8 cellular contexts compared by ENCODE assay signal in the genomic region with DNA sequence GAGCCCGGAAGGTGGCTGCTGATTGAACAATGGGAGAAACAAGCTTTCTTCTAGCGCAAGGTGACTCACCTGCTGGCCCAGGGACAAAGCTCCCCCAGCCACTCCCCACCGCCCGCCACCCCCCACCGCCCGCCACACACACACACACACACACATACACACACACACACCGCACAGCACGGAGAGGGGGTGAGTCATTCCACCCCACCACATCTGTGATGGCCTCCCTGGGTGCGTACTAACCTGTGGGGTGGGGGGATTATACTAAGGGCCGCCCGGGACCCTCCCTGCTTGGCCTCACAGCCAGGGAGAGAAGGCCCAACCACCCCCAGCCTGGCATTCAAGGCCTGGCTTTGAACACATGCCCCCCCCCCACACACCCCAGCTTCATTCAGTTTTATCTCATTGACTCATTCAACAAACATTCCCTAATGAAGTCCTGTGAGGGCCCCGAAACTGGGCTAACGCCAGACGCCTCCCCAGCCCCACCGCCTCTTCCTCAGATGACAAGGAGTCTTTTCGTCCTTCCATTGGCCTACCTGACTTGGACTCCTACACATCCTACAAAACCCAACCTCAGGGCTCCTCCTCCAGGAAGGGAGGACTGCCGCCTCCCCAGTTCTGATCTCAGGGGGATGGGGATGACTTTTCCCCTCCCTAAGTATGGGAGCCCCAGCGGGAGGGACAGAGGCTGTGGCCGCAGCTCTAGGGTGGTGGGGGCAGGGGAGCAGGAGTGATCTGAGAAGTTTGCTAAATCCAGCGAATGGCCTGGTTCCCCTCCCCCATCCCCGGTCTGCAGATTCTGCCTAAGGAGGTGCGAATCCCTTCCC. TPM values are rescaled to one million over a fixed set of nuclear protein-coding genes. Genes with fewer than 3 reads are reported as not detected.
DNase-seq lines count a peak whose midpoint lies in the region; ATAC-seq, FAIRE-seq and TF ChIP-seq lines count a peak whose summit lies in the region.

No MANE protein-coding gene starts in this region.

- POLR2A ChIA-PET in A673 (lab: Charles Lee; ENCODE audit: low non-redundant PET), result no interaction called here

- H3K36me3 Mint-ChIP-seq in effector memory CD8-positive, alpha-beta T cell (ENCODE audit: insufficient read depth), result peaks cover 13% of the 10 kb centered on the region

- H3K4me3 ChIP-seq in GM23248 (no peak overlapping the region), small intestine (ENCODE audit: low read depth in 1 of 2, low read length in 2 of 2) (no peak overlapping the region), A673 (ENCODE audit: low read depth, low read length, poor library complexity, severe bottlenecking) (no peak overlapping the region)

- FAIRE-seq in small intestine (lab: Jason Lieb, UNC), result no peak

- H3K9me3 ChIP-seq in GM23248 (ENCODE audit: low read depth) (no peaks in the 10 kb centered on the region), small intestine (ENCODE audit: control insufficient read depth, low read depth) (no peaks in the 10 kb centered on the region), A673 (ENCODE audit: low read depth, low read length, poor library complexity, severe bottlenecking) (no peaks in the 10 kb centered on the region)

- no peaks in the 10 kb centered on the region for H4K20me1 ChIP-seq in GM23248 (ENCODE audit: insufficient read depth)

- H3K4me1 ChIP-seq in GM23248 (ENCODE audit: insufficient read depth) (peaks cover 2% of the 10 kb centered on the region; the same call in 1 of the 2 replicates), small intestine (ENCODE audit: control insufficient read depth in 2 of 2, insufficient read depth in 1 of 2, low read depth in 1 of 2, low read length in 1 of 2) (peaks cover 0 to 13% of the 10 kb centered on the region in 2 donors), A673 (ENCODE audit: insufficient read depth, low read length, poor library complexity, severe bottlenecking) (peaks cover 10% of the 10 kb centered on the region)

- H3K27ac Mint-ChIP-seq in effector memory CD8-positive, alpha-beta T cell, result peak overlapping the region in 1 of 2 donors; percentile 71

- H3K9ac ChIP-seq in GM23248, result no peak overlapping the region

- in situ Hi-C loops in GM23248 (cut with MboI), result no loop called here

- CTCF ChIA-PET in A673 (lab: Charles Lee), result no interaction called here

- no peaks in the 10 kb centered on the region for H3F3A ChIP-seq in GM23248 (ENCODE audit: insufficient read depth)

- H3K27me3 Mint-ChIP-seq in effector memory CD8-positive, alpha-beta T cell, result peaks cover 45 to 75% of the 10 kb centered on the region in 2 donors

- peak overlapping the region; percentile 62 to 67 for H3K4me3 Mint-ChIP-seq in effector memory CD8-positive, alpha-beta T cell

- H3K27me3 ChIP-seq in GM23248 (replicated peaks; ENCODE audit: insufficient read depth) (peaks cover 68% of the 10 kb centered on the region), small intestine (ENCODE audit: control insufficient read depth in 2 of 2, insufficient read depth in 2 of 2, low read length in 2 of 2) (peaks cover 13 to 50% of the 10 kb centered on the region in 2 donors), A673 (replicated peaks; ENCODE audit: insufficient read depth, low read depth, low read length, poor library complexity) (peaks cover 77% of the 10 kb centered on the region)

- DNase-seq in GM23248 (peak; percentile 71), T1000 (lab: John Stamatoyannopoulos, UW) (peak; percentile 87), small intestine (peak; percentile 54), A673 (ENCODE audit: low spot score) (no peak), NCI-H748 treated with DMSO at 0.1 percent for 48 hours (lab: John Stamatoyannopoulos, UW) (no peak), NCI-H2196 (lab: John Stamatoyannopoulos, UW; ENCODE audit: unreplicated experiment) (no peak)
- peak in 1 of 3 experiments; percentile 25 for DNase-seq in effector memory CD8-positive, alpha-beta T cell

- H2AFZ ChIP-seq in GM23248, result no peak overlapping the region

- no peak overlapping the region for H3K4me2 ChIP-seq in GM23248 (ENCODE audit: unreplicated experiment)

- WGBS in GM23248 (ENCODE audit: low coverage in 1 of 2, low lambda C conversion rate in 2 of 2, missing lambda C conversion rate in 2 of 2), 2 experiments, result 1 to 2% methylated on average over 13 to 19 of the region's 22 CpGs
- WGBS in small intestine, 3 donors, result 1 to 3% (median 2%) methylated on average over 12 to 22 of the region's 22 CpGs

- H3K27ac ChIP-seq in GM23248 (no peak overlapping the region), small intestine (ENCODE audit: low read depth in 1 of 2, low read length in 1 of 2) (no peak overlapping the region), A673 (ENCODE audit: low read depth, low read length, poor library complexity, severe bottlenecking) (no peak overlapping the region)

- H3K79me2 ChIP-seq in GM23248 (ENCODE audit: insufficient read depth), result no peaks in the 10 kb centered on the region

- intact Hi-C loops in A673 (cut with micrococcal nuclease; ENCODE audit: unreplicated experiment), result no loop called here

- ATAC-seq in effector memory CD8-positive, alpha-beta T cell (replicated peaks), result peak; percentile 75
- no peak for ATAC-seq in GM21723 (IDR thresholded peaks at IDR 0.05; ENCODE audit: unreplicated experiment)

- H3K36me3 ChIP-seq in GM23248 (ENCODE audit: low read depth) (no peaks in the 10 kb centered on the region), small intestine (ENCODE audit: control insufficient read depth in 2 of 2, insufficient read depth in 2 of 2, low read length in 2 of 2) (no peaks in the 10 kb centered on the region), A673 (ENCODE audit: insufficient read depth, low read length, poor library complexity, severe bottlenecking) (no peaks in the 10 kb centered on the region)

- no peaks in the 10 kb centered on the region for H3K9me2 ChIP-seq in GM23248 (ENCODE audit: insufficient read depth)

- no peak for TF ChIP-seq CTCF in A673 (conservative IDR thresholded peaks at IDR 0.05; ENCODE audit: low read depth, low read length)

- H3K4me1 Mint-ChIP-seq in effector memory CD8-positive, alpha-beta T cell (ENCODE audit: low read depth in 2 of 2), result peaks cover 13 to 17% of the 10 kb centered on the region in 2 donors

- no TSS peak for BruUV-seq in A673 (replicated peaks; lab: Mats Ljungman, UMichigan)

- no peaks in the 10 kb centered on the region for H3K9me3 Mint-ChIP-seq in effector memory CD8-positive, alpha-beta T cell

RNA-seq across cellular contexts. Expression of gene ONECUT3, which starts 5.8 kb away (rescaled TPM):
- not detected in 2 replicates for total RNA-seq in GM23248 (2014; rRNA removed; shearing (Covaris generic))
- polyA plus RNA-seq in GM23248 (2016; fragmentation: Nextera tagmentation; extraction: Ambion mirVana), result not detected in 2 replicates
- polyA plus RNA-seq in small intestine, result under 1 TPM; under 0.01 to 0.22 (median 0.07) TPM
- total RNA-seq in A673 (2021), result not detected in 2 replicates

Comparison
In these comparisons a context has a peak if more than half of its experiments do, and no peak if none do; other contexts are left out.
1. DNase-seq: peak in GM23248 (single experiment), T1000 (single experiment) and small intestine (single experiment); none in A673 (single experiment), NCI-H748 treated with DMSO at 0.1 percent for 48 hours (single experiment) and NCI-H2196 (single experiment).